ENCODE assay signal across 22 cellular contexts in genomic region chr14:59302313-59302712, GRCh38.
DNase-seq lines count a peak whose midpoint lies in the region; ATAC-seq, FAIRE-seq and TF ChIP-seq lines count a peak whose summit lies in the region.
"Had no signal": no experiment of that assay in that cellular context is flagged by ENCODE, and none has a peak within 500 bp of the region (broad histone marks: within the 10 kb centered on the region; RNA-seq: fewer than 3 reads in every experiment).

No MANE protein-coding gene starts in this region.

- no peaks in the 10 kb centered on the region for H3K9me3 Mint-ChIP-seq in T-helper 2 cell treated with Interferon-gamma antibody and Interleukin-4, amounts not matched to agents 5 μg/mL and 100 μg/mL, for 36 hours
- H3K9me3 Mint-ChIP-seq: CD4-positive, CD25-positive, alpha-beta regulatory T cell; H9; HFFc6 had no signal

- peaks cover 2% of the 10 kb centered on the region for H3K79me2 ChIP-seq in mammary epithelial cell (ENCODE audit: insufficient read depth, low read length)
- H3K79me2 ChIP-seq in OCI-LY7 (ENCODE audit: insufficient read depth, low read depth, low read length) = peaks cover 84% of the 10 kb centered on the region; the same call in 1 of the 2 replicates
- peaks cover 16% of the 10 kb centered on the region for H3K79me2 ChIP-seq in smooth muscle cell (ENCODE audit: low read depth)

- no peaks in the 10 kb centered on the region for H3K27me3 Mint-ChIP-seq in T-helper 2 cell treated with Interferon-gamma antibody and Interleukin-4, amounts not matched to agents 5 μg/mL and 100 μg/mL, for 36 hours (ENCODE audit: low read depth)
- H3K27me3 Mint-ChIP-seq: CD4-positive, CD25-positive, alpha-beta regulatory T cell had no signal

- dilution Hi-C loops in mammary epithelial cell (cut with HindIII; ENCODE audit: low sequenced_read_pairs) = no loop called here

- FAIRE-seq in GM19239 (lab: Jason Lieb, UNC) = peak; percentile 65
- FAIRE-seq: G401.6 had no signal

- POLR2A ChIA-PET in OCI-LY7 (lab: Charles Lee) = interaction anchor here (0.7 to 5.2 kb wide), 16 partner anchors 7 to 158 kb away, joined by 3 to 26 read pairs (median 3); partner anchors contain the start of gene DAAM1

- H3K9ac ChIP-seq in mammary epithelial cell (ENCODE audit: insufficient read depth, low read length) (no peak overlapping the region), smooth muscle cell (ENCODE audit: low read depth) (no peak overlapping the region)

- DNase-seq in mammary epithelial cell = no peak
- no peak for DNase-seq in breast epithelium (ENCODE audit: low spot score in 2 of 2)
- no peak for DNase-seq in GM19239 (ENCODE audit: insufficient read length, low spot score)
- DNase-seq in OCI-LY7 (ENCODE audit: low spot score) = no peak
- no peak for DNase-seq in smooth muscle cell (lab: John Stamatoyannopoulos, UW; ENCODE audit: unreplicated experiment)
- no peak for DNase-seq in BE2C
- DNase-seq in T-helper 2 cell treated with Interferon-gamma antibody and Interleukin-4, amounts not matched to agents 5 μg/mL and 100 μg/mL, for 36 hours (ENCODE audit: low spot score) = no peak
- DNase-seq: CD4-positive, CD25-positive, alpha-beta regulatory T cell; COR-L47; DMS79; H9; HFFc6; KBM-7; NCI-H1092; NCI-H1436; NCI-H187 treated with DMSO at 0.1 percent for 48 hours; NCI-H2227 treated with DMSO at 0.1 percent for 48 hours; NCI-H510A had no signal

- no peak overlapping the region for H3K4me3 ChIP-seq in mammary epithelial cell (replicated peaks in 1 of 3; ENCODE audit: insufficient read depth in 1 of 3, low read depth in 2 of 3, low read length in 3 of 3)
- H3K4me3 ChIP-seq in breast epithelium = no peak overlapping the region
- peak overlapping the region; percentile 57 for H3K4me3 ChIP-seq in OCI-LY7 (ENCODE audit: low read depth, low read length, poor library complexity, severe bottlenecking)
- H3K4me3 ChIP-seq in smooth muscle cell = no peak overlapping the region
- H3K4me3 ChIP-seq in BE2C (ENCODE audit: low read depth, low read length) = no peak overlapping the region
- H3K4me3 ChIP-seq: SJSA1 had no signal

- peaks cover 16% of the 10 kb centered on the region for H3F3A ChIP-seq in smooth muscle cell (ENCODE audit: low read depth)

- no peak for ATAC-seq in GM21423 (IDR thresholded peaks at IDR 0.05; ENCODE audit: unreplicated experiment)
- ATAC-seq: Panc1 had no signal

- H3K27ac Mint-ChIP-seq in T-helper 2 cell treated with Interferon-gamma antibody and Interleukin-4, amounts not matched to agents 5 μg/mL and 100 μg/mL, for 36 hours = no peak overlapping the region
- H3K27ac Mint-ChIP-seq: HFFc6 had no signal

- CTCF ChIA-PET in mammary epithelial cell (lab: Charles Lee; ENCODE audit: low non-redundant PET) = no interaction called here
- CTCF ChIA-PET in OCI-LY7 (lab: Charles Lee; ENCODE audit: unreplicated experiment) = interaction anchor here (1.3 kb wide), 1 partner anchor 112 kb away, joined by 3 read pairs; no protein-coding TSS in a partner anchor

- H3K4me1 ChIP-seq in mammary epithelial cell (ENCODE audit: insufficient read depth, low read length) (peaks cover 32% of the 10 kb centered on the region), breast epithelium (no peaks in the 10 kb centered on the region), OCI-LY7 (ENCODE audit: insufficient read depth, low read length, poor library complexity, severe bottlenecking) (peaks cover 98% of the 10 kb centered on the region), smooth muscle cell (ENCODE audit: low read depth) (peaks cover 18% of the 10 kb centered on the region), BE2C (no peaks in the 10 kb centered on the region)

- no peak for TF ChIP-seq POLR2A in breast epithelium (IDR thresholded peaks at IDR 0.05)

- H3K4me1 Mint-ChIP-seq in T-helper 2 cell treated with Interferon-gamma antibody and Interleukin-4, amounts not matched to agents 5 μg/mL and 100 μg/mL, for 36 hours (ENCODE audit: low read depth) = peaks cover 45% of the 10 kb centered on the region

- no peaks in the 10 kb centered on the region for H3K9me3 ChIP-seq in mammary epithelial cell (replicated peaks; ENCODE audit: insufficient read depth, low read length)
- H3K9me3 ChIP-seq in breast epithelium = no peaks in the 10 kb centered on the region
- no peaks in the 10 kb centered on the region for H3K9me3 ChIP-seq in OCI-LY7 (ENCODE audit: low read length)
- H3K9me3 ChIP-seq in smooth muscle cell (replicated peaks; ENCODE audit: low read depth) = no peaks in the 10 kb centered on the region
- no peaks in the 10 kb centered on the region for H3K9me3 ChIP-seq in BE2C
- H3K9me3 ChIP-seq: SJSA1 had no signal

- WGBS in mammary epithelial cell (ENCODE audit: low coverage, missing lambda C conversion rate) = 100% methylated on average over 2 of the region's 2 CpGs
- WGBS in smooth muscle cell (ENCODE audit: low lambda C conversion rate) = 96% methylated on average over 2 of the region's 2 CpGs

- H2AFZ ChIP-seq in mammary epithelial cell (ENCODE audit: low read depth, low read length) (no peak overlapping the region), OCI-LY7 (ENCODE audit: low read length) (no peak overlapping the region; the same call in 1 of the 2 replicates), smooth muscle cell (ENCODE audit: low read depth) (no peak overlapping the region)

- TF ChIP-seq CTCF in mammary epithelial cell (conservative IDR thresholded peaks at IDR 0.05 in 1 of 2, IDR thresholded peaks at IDR 0.05 in 1 of 2; ENCODE audit: extremely low read depth in 1 of 2, insufficient read depth in 1 of 2, low read depth in 1 of 2, low read length in 2 of 2) (no peak), breast epithelium (IDR thresholded peaks at IDR 0.05) (no peak), OCI-LY7 (conservative IDR thresholded peaks at IDR 0.05; ENCODE audit: low read length) (no peak), smooth muscle cell (IDR thresholded peaks at IDR 0.05; ENCODE audit: borderline replicate concordance, insufficient read depth, poor library complexity, severe bottlenecking) (no peak), BE2C (IDR thresholded peaks at IDR 0.05; ENCODE audit: low read depth, low read length) (no peak)

- H3K9me2 ChIP-seq in OCI-LY7 (ENCODE audit: insufficient read depth, low read length) = no peaks in the 10 kb centered on the region

- BruUV-seq in mammary epithelial cell (replicated peaks; lab: Mats Ljungman, UMichigan) (no TSS peak), OCI-LY7 (replicated peaks; lab: Mats Ljungman, UMichigan) (no TSS peak)

- no peaks in the 10 kb centered on the region for H3K36me3 ChIP-seq in mammary epithelial cell (ENCODE audit: insufficient read depth, low read length)
- H3K36me3 ChIP-seq in breast epithelium = no peaks in the 10 kb centered on the region
- peaks cover 21% of the 10 kb centered on the region for H3K36me3 ChIP-seq in OCI-LY7 (ENCODE audit: insufficient read depth, low read length)
- H3K36me3 ChIP-seq in smooth muscle cell (ENCODE audit: low read depth) = no peaks in the 10 kb centered on the region
- H3K36me3 ChIP-seq in BE2C = no peaks in the 10 kb centered on the region
- H3K36me3 ChIP-seq: SJSA1 had no signal

- H3K4me3 Mint-ChIP-seq in T-helper 2 cell treated with Interferon-gamma antibody and Interleukin-4, amounts not matched to agents 5 μg/mL and 100 μg/mL, for 36 hours = no peak overlapping the region
- H3K4me3 Mint-ChIP-seq: CD4-positive, CD25-positive, alpha-beta regulatory T cell; H9; HFFc6 had no signal

- no peaks in the 10 kb centered on the region for H3K27me3 ChIP-seq in mammary epithelial cell (ENCODE audit: insufficient read depth, low read length)
- no peaks in the 10 kb centered on the region for H3K27me3 ChIP-seq in breast epithelium
- no peaks in the 10 kb centered on the region for H3K27me3 ChIP-seq in smooth muscle cell (ENCODE audit: low read depth)
- H3K27me3 ChIP-seq in BE2C = no peaks in the 10 kb centered on the region
- H3K27me3 ChIP-seq: SJSA1 had no signal

- peaks cover 2% of the 10 kb centered on the region for H3K36me3 Mint-ChIP-seq in T-helper 2 cell treated with Interferon-gamma antibody and Interleukin-4, amounts not matched to agents 5 μg/mL and 100 μg/mL, for 36 hours (ENCODE audit: low read depth)

- in situ Hi-C loops in mammary epithelial cell (cut with MboI; ENCODE audit: low sequenced_read_pairs in 2 of 2) = no loop called here

- H4K20me1 ChIP-seq in mammary epithelial cell (ENCODE audit: insufficient read depth, low read length) = no peaks in the 10 kb centered on the region
- H4K20me1 ChIP-seq in OCI-LY7 (ENCODE audit: insufficient read depth, low read length) = no peaks in the 10 kb centered on the region
- no peaks in the 10 kb centered on the region for H4K20me1 ChIP-seq in smooth muscle cell (ENCODE audit: low read depth)

- no peak overlapping the region for H3K4me2 ChIP-seq in mammary epithelial cell (ENCODE audit: insufficient read depth, low read depth, low read length)
- peak overlapping the region; percentile 92 for H3K4me2 ChIP-seq in OCI-LY7 (ENCODE audit: low read length)
- H3K4me2 ChIP-seq in smooth muscle cell = no peak overlapping the region

- H3K27ac ChIP-seq in mammary epithelial cell (ENCODE audit: insufficient read depth, low read depth, low read length) (peak overlapping the region; percentile 78), breast epithelium (no peak overlapping the region), OCI-LY7 (ENCODE audit: low read depth, low read length, poor library complexity, severe bottlenecking) (peak overlapping the region; percentile 99), smooth muscle cell (ENCODE audit: low read depth) (peak overlapping the region; percentile 54)

- intact Hi-C loops in mammary epithelial cell (cut with micrococcal nuclease) = no loop called here
- intact Hi-C loops in breast epithelium (cut with DNase I; ENCODE audit: low total_unique reads) = no loop called here
- intact Hi-C loops in OCI-LY7 (cut with micrococcal nuclease; ENCODE audit: unreplicated experiment) = no loop called here

Comparison
In these comparisons a context has a peak if more than half of its experiments do, and no peak if none do; other contexts are left out.
1. H3K27ac ChIP-seq: peak in mammary epithelial cell (single experiment), OCI-LY7 (single experiment) and smooth muscle cell (single experiment); none in breast epithelium (0 of 2).